1 cellular context compared by ENCODE assay signal in the genomic region with DNA sequence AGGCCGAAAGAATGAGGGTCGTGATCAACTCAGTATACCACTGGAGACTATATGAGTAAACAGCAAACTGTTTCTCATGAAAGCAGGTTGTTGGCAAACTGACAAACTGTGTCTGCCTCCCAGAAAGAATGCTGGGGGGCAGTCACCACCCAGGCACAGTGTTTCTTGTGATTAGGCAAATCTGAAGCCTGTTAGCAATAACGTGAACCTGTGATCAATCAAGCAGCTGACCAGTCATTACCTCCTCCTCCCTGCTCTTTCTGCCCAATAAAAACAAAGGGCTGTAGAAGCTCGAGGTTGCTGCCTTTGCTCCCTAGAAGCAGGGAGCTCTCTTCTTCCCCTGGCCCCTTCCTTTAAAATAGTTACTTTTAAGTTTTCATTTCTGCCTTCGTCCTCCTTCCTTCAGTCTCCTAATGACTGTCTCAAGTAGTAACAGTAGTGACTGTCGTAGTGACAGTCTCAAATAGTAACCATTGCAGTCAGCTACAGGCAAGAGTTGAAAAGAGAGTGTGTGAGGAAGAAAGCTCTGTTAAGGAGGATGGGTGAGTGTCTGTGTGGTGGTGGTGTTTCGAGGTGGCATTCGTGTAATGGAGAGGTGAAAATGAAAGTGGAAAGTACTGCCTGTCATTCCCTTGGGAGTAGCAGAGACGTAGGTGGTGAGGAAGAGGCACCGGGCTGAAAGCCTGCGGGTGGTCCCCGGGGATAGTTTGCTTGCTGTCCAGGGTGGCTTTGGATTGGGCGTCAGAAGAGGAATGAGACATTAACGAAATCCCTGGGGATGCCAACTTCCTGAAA.
TF ChIP-seq lines count a peak whose summit lies in the region.

No MANE protein-coding gene starts in this region.

TF ChIP-seq in HEK293, 187 proteins besides CTCF, POLR2A, EP300 and RAD21 (continued from another document):
- TF ChIP-seq, protein P1, sequence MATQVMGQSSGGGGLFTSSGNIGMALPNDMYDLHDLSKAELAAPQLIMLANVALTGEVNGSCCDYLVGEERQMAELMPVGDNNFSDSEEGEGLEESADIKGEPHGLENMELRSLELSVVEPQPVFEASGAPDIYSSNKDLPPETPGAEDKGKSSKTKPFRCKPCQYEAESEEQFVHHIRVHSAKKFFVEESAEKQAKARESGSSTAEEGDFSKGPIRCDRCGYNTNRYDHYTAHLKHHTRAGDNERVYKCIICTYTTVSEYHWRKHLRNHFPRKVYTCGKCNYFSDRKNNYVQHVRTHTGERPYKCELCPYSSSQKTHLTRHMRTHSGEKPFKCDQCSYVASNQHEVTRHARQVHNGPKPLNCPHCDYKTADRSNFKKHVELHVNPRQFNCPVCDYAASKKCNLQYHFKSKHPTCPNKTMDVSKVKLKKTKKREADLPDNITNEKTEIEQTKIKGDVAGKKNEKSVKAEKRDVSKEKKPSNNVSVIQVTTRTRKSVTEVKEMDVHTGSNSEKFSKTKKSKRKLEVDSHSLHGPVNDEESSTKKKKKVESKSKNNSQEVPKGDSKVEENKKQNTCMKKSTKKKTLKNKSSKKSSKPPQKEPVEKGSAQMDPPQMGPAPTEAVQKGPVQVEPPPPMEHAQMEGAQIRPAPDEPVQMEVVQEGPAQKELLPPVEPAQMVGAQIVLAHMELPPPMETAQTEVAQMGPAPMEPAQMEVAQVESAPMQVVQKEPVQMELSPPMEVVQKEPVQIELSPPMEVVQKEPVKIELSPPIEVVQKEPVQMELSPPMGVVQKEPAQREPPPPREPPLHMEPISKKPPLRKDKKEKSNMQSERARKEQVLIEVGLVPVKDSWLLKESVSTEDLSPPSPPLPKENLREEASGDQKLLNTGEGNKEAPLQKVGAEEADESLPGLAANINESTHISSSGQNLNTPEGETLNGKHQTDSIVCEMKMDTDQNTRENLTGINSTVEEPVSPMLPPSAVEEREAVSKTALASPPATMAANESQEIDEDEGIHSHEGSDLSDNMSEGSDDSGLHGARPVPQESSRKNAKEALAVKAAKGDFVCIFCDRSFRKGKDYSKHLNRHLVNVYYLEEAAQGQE (tag by site-specific recombination; IDR thresholded peaks at IDR 0.05), result peak; percentile 91
- TF ChIP-seq ZFP41 (tag by site-specific recombination; IDR thresholded peaks at IDR 0.05; ENCODE audit: borderline replicate concordance) (no peak), GLIS1 (tag by site-specific recombination; IDR thresholded peaks at IDR 0.05) (peak; percentile 91), ZNF266 (tag by site-specific recombination; IDR thresholded peaks at IDR 0.05; ENCODE audit: low read depth) (peak; percentile 93; the same call in 1 of the 2 replicates), ZNF335 (tag by site-specific recombination; conservative IDR thresholded peaks at IDR 0.05) (peak; percentile 50), ZNF670 (tag by site-specific recombination; IDR thresholded peaks at IDR 0.05; ENCODE audit: low read depth) (no peak), KLF8 (tag by site-specific recombination; IDR thresholded peaks at IDR 0.05) (no peak), IKZF3 (tag by site-specific recombination; IDR thresholded peaks at IDR 0.05) (0 out of 2 replicates have a peak, but pooled peaks have one; percentile 27), ZFHX2 (tag by site-specific recombination; conservative IDR thresholded peaks at IDR 0.05) (peak; percentile 78), PRDM1 (tag by site-specific recombination; IDR thresholded peaks at IDR 0.05) (peak; percentile 97), ZXDB (tag by site-specific recombination; IDR thresholded peaks at IDR 0.05) (peak; percentile 39; the same call in 1 of the 2 replicates), ZNF776 (tag by site-specific recombination; IDR thresholded peaks at IDR 0.05; ENCODE audit: borderline replicate concordance) (no peak), ZIC2 (tag by site-specific recombination; IDR thresholded peaks at IDR 0.05) (peak; percentile 84), SP3 (tag by site-specific recombination; IDR thresholded peaks at IDR 0.05) (no peak), ZEB2 (tag by site-specific recombination; IDR thresholded peaks at IDR 0.05) (peak; percentile 68), ZNF2 (tag by site-specific recombination; IDR thresholded peaks at IDR 0.05) (peak; percentile 62; the same call in 1 of the 2 replicates), EGR2 (tag by site-specific recombination; IDR thresholded peaks at IDR 0.05; ENCODE audit: low read depth) (peak; percentile 77), ZNF654 (tag by site-specific recombination; IDR thresholded peaks at IDR 0.05; ENCODE audit: low read depth) (no peak), SP7 (tag by site-specific recombination; IDR thresholded peaks at IDR 0.05) (no peak), ZBTB48 (tag by site-specific recombination; IDR thresholded peaks at IDR 0.05) (peak; percentile 89; the same call in 1 of the 2 replicates), ZNF341 (tag by site-specific recombination; IDR thresholded peaks at IDR 0.05; ENCODE audit: low read depth) (peak; percentile 27; the same call in 1 of the 2 replicates), ZFP69B (tag by site-specific recombination; IDR thresholded peaks at IDR 0.05) (peak; percentile 52; the same call in 1 of the 2 replicates), ZNF629 (tag by site-specific recombination; IDR thresholded peaks at IDR 0.05) (peak; percentile 48; the same call in 1 of the 2 replicates), ZSCAN23 (tag by site-specific recombination; IDR thresholded peaks at IDR 0.05) (no peak), GLIS2 (tag by site-specific recombination; IDR thresholded peaks at IDR 0.05) (0 out of 2 replicates have a peak, but pooled peaks have one; percentile 17), ZNF544 (tag by site-specific recombination; IDR thresholded peaks at IDR 0.05) (no peak), ZNF76 (tag by site-specific recombination; IDR thresholded peaks at IDR 0.05; ENCODE audit: borderline replicate concordance, low read depth) (no peak)
- TF ChIP-seq, protein P2, sequence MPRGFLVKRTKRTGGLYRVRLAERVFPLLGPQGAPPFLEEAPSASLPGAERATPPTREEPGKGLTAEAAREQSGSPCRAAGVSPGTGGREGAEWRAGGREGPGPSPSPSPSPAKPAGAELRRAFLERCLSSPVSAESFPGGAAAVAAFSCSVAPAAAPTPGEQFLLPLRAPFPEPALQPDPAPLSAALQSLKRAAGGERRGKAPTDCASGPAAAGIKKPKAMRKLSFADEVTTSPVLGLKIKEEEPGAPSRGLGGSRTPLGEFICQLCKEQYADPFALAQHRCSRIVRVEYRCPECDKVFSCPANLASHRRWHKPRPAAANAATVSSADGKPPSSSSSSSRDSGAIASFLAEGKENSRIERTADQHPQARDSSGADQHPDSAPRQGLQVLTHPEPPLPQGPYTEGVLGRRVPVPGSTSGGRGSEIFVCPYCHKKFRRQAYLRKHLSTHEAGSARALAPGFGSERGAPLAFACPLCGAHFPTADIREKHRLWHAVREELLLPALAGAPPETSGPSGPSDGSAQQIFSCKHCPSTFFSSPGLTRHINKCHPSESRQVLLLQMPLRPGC (tag by site-specific recombination; IDR thresholded peaks at IDR 0.05), result 0 out of 2 replicates have a peak, but pooled peaks have one; percentile 11
- TF ChIP-seq, protein P3, sequence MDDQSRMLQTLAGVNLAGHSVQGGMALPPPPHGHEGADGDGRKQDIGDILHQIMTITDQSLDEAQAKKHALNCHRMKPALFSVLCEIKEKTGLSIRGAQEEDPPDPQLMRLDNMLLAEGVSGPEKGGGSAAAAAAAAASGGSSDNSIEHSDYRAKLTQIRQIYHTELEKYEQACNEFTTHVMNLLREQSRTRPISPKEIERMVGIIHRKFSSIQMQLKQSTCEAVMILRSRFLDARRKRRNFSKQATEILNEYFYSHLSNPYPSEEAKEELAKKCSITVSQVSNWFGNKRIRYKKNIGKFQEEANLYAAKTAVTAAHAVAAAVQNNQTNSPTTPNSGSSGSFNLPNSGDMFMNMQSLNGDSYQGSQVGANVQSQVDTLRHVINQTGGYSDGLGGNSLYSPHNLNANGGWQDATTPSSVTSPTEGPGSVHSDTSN (CRISPR knock-in tag; IDR thresholded peaks at IDR 0.05), result no peak
- TF ChIP-seq, protein P4, sequence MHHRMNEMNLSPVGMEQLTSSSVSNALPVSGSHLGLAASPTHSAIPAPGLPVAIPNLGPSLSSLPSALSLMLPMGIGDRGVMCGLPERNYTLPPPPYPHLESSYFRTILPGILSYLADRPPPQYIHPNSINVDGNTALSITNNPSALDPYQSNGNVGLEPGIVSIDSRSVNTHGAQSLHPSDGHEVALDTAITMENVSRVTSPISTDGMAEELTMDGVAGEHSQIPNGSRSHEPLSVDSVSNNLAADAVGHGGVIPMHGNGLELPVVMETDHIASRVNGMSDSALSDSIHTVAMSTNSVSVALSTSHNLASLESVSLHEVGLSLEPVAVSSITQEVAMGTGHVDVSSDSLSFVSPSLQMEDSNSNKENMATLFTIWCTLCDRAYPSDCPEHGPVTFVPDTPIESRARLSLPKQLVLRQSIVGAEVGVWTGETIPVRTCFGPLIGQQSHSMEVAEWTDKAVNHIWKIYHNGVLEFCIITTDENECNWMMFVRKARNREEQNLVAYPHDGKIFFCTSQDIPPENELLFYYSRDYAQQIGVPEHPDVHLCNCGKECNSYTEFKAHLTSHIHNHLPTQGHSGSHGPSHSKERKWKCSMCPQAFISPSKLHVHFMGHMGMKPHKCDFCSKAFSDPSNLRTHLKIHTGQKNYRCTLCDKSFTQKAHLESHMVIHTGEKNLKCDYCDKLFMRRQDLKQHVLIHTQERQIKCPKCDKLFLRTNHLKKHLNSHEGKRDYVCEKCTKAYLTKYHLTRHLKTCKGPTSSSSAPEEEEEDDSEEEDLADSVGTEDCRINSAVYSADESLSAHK (tag by site-specific recombination; IDR thresholded peaks at IDR 0.05), result no peak
- TF ChIP-seq, protein P5, sequence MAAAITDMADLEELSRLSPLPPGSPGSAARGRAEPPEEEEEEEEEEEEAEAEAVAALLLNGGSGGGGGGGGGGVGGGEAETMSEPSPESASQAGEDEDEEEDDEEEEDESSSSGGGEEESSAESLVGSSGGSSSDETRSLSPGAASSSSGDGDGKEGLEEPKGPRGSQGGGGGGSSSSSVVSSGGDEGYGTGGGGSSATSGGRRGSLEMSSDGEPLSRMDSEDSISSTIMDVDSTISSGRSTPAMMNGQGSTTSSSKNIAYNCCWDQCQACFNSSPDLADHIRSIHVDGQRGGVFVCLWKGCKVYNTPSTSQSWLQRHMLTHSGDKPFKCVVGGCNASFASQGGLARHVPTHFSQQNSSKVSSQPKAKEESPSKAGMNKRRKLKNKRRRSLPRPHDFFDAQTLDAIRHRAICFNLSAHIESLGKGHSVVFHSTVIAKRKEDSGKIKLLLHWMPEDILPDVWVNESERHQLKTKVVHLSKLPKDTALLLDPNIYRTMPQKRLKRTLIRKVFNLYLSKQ (tag by site-specific recombination; IDR thresholded peaks at IDR 0.05; ENCODE audit: borderline replicate concordance), result no peak
- TF ChIP-seq, protein P6, sequence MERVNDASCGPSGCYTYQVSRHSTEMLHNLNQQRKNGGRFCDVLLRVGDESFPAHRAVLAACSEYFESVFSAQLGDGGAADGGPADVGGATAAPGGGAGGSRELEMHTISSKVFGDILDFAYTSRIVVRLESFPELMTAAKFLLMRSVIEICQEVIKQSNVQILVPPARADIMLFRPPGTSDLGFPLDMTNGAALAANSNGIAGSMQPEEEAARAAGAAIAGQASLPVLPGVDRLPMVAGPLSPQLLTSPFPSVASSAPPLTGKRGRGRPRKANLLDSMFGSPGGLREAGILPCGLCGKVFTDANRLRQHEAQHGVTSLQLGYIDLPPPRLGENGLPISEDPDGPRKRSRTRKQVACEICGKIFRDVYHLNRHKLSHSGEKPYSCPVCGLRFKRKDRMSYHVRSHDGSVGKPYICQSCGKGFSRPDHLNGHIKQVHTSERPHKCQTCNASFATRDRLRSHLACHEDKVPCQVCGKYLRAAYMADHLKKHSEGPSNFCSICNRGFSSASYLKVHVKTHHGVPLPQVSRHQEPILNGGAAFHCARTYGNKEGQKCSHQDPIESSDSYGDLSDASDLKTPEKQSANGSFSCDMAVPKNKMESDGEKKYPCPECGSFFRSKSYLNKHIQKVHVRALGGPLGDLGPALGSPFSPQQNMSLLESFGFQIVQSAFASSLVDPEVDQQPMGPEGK (tag by site-specific recombination; IDR thresholded peaks at IDR 0.05), result peak; percentile 18; the same call in 1 of the 2 replicates
- TF ChIP-seq, protein P7, sequence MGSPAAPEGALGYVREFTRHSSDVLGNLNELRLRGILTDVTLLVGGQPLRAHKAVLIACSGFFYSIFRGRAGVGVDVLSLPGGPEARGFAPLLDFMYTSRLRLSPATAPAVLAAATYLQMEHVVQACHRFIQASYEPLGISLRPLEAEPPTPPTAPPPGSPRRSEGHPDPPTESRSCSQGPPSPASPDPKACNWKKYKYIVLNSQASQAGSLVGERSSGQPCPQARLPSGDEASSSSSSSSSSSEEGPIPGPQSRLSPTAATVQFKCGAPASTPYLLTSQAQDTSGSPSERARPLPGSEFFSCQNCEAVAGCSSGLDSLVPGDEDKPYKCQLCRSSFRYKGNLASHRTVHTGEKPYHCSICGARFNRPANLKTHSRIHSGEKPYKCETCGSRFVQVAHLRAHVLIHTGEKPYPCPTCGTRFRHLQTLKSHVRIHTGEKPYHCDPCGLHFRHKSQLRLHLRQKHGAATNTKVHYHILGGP (tag by site-specific recombination; IDR thresholded peaks at IDR 0.05), result peak; percentile 90
- TF ChIP-seq, protein P8, sequence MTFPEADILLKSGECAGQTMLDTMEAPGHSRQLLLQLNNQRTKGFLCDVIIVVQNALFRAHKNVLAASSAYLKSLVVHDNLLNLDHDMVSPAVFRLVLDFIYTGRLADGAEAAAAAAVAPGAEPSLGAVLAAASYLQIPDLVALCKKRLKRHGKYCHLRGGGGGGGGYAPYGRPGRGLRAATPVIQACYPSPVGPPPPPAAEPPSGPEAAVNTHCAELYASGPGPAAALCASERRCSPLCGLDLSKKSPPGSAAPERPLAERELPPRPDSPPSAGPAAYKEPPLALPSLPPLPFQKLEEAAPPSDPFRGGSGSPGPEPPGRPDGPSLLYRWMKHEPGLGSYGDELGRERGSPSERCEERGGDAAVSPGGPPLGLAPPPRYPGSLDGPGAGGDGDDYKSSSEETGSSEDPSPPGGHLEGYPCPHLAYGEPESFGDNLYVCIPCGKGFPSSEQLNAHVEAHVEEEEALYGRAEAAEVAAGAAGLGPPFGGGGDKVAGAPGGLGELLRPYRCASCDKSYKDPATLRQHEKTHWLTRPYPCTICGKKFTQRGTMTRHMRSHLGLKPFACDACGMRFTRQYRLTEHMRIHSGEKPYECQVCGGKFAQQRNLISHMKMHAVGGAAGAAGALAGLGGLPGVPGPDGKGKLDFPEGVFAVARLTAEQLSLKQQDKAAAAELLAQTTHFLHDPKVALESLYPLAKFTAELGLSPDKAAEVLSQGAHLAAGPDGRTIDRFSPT (tag by site-specific recombination; IDR thresholded peaks at IDR 0.05), result 0 out of 2 replicates have a peak, but pooled peaks have one; percentile 39
TF ChIP-seq in HEK293: peak in this region for 28.
